ENCODE assay signal across 9 cellular contexts in the genomic region with DNA sequence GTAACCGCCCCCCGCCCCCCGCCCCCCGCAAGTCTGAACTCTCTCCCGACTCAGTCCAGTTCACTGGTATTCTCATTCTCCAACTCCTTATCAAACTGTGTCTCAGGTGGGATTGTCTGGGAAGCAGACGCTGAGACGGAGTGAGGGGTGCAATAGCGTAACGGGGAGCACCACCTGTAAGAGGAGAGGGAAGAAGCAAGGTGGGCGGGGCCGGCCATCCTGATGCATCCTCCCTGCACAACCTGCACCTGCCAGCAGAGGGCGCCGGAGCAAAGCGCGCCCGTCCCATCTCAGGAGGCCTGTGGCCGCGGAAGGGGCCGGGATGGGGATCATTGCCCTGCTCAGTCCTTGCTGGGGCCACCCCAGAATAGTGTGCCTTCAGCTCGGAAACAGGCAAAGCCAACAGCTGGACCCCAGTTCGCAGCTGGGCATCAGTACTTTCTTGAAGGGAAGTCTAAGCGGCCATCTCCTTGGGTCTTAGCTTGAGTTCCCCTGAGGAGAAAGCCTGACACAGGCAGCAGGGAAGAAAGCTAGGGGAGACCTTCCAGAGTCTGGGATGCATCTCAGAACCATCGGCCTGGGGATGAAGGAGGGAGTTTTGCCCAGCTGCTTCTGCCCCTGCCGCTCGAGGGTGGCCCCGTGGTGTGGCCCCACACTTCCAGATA.
DNase-seq lines count a peak whose midpoint lies in the region; ATAC-seq and TF ChIP-seq lines count a peak whose summit lies in the region.
"Had no signal": no experiment of that assay in that cellular context is flagged by ENCODE, and none has a peak within 500 bp of the region (broad histone marks: within the 10 kb centered on the region; RNA-seq: fewer than 3 reads in every experiment).

No MANE protein-coding gene starts in this region.

- H3K4me3 Mint-ChIP-seq in T-cell, result no peak overlapping the region

- no peaks in the 10 kb centered on the region for H3K9me3 Mint-ChIP-seq in T-cell

- TF ChIP-seq CTCF in AG04449 (IDR thresholded peaks at IDR 0.05; ENCODE audit: insufficient read depth, low read length, missing control alignments), result peak; percentile 98

- CTCF ChIA-PET in AG04449 (lab: Yijun Ruan, JAX) (interaction anchor here (0.5 to 16.1 kb wide), 32 partner anchors 9 to 1435 kb away, joined by 3 to 767 read pairs (median 4); no protein-coding TSS in a partner anchor), T-cell (lab: Charles Lee) (interaction anchor here in 1 of 2 donors (3.8 kb wide), 1 partner anchor 10 kb away, joined by 12 read pairs; no protein-coding TSS in a partner anchor)

- ATAC-seq in GM18867 (IDR thresholded peaks at IDR 0.05; ENCODE audit: unreplicated experiment), result peak; percentile 51
- peak; percentile 45 to 63 (median 58) for ATAC-seq in T-cell (replicated peaks in 1 of 4)
- no peak for ATAC-seq in GM18519 (IDR thresholded peaks at IDR 0.05; ENCODE audit: low FRiP score, unreplicated experiment)

- POLR2A ChIA-PET in AG04449 (lab: Yijun Ruan, JAX), result interaction anchor here (0.5 to 1.5 kb wide), 2 partner anchors 381 to 969 kb away, joined by 3 read pairs; no protein-coding TSS in a partner anchor
- POLR2A ChIA-PET in T-cell (lab: Charles Lee), result no interaction called here

- peak; percentile 38 for TF ChIP-seq RAD21 in Ishikawa (IDR thresholded peaks at IDR 0.05; ENCODE audit: low read depth)

- H3K27me3 Mint-ChIP-seq in T-cell, result peaks cover 37 to 41% of the 10 kb centered on the region in 2 donors

- H3K27ac Mint-ChIP-seq in T-cell, result no peak overlapping the region

- H3K4me1 Mint-ChIP-seq in T-cell, result peaks cover 2 to 5% (median 2%) of the 10 kb centered on the region in 3 donors

- TF ChIP-seq EP300 in Ishikawa (IDR thresholded peaks at IDR 0.05; ENCODE audit: borderline replicate concordance), result no peak

- DNase-seq in AG04449 (ENCODE audit: low read depth, low spot score) (no peak), T-cell (peak in 33 of 34 experiments; percentile 8 to 55 (median 40)), amniotic epithelial cell (ENCODE audit: low read depth) (peak; percentile 35), iPS-NIHi7 (ENCODE audit: extremely low spot score) (peak; percentile 83)
- DNase-seq in stimulated activated CD4-positive, alpha-beta T cell treated with anti-CD3 and anti-CD28 coated beads, Interleukin-4, amount 100 ng/mL, for 24 hours, result peak; percentile 65

- H3K36me3 Mint-ChIP-seq in T-cell, result no peaks in the 10 kb centered on the region

- no peak overlapping the region for H3K4me3 ChIP-seq in AG04449 (ENCODE audit: low read depth, low read length)
- H3K4me3 ChIP-seq: skin epidermis had no signal

TF ChIP-seq in Ishikawa, 13 proteins besides CTCF, POLR2A, EP300 and RAD21:
- TF ChIP-seq CEBPB (IDR thresholded peaks at IDR 0.05), result no peak
- TF ChIP-seq, protein P1, sequence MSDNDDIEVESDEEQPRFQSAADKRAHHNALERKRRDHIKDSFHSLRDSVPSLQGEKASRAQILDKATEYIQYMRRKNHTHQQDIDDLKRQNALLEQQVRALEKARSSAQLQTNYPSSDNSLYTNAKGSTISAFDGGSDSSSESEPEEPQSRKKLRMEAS (IDR thresholded peaks at IDR 0.05), result no peak
- 0 out of 2 replicates have a peak, but pooled peaks have one; percentile 38 for TF ChIP-seq YY1 (IDR thresholded peaks at IDR 0.05; ENCODE audit: low read depth)
- TF ChIP-seq, protein P2, sequence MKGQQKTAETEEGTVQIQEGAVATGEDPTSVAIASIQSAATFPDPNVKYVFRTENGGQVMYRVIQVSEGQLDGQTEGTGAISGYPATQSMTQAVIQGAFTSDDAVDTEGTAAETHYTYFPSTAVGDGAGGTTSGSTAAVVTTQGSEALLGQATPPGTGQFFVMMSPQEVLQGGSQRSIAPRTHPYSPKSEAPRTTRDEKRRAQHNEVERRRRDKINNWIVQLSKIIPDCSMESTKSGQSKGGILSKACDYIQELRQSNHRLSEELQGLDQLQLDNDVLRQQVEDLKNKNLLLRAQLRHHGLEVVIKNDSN (IDR thresholded peaks at IDR 0.05), result no peak
